ENCODE assay signal across 26 cellular contexts in genomic region chr14:32692441-32692840, GRCh38.
A peak's percentile ranks its signal among the peaks of the same experiment; 100 is the strongest.
DNase-seq lines count a peak whose midpoint lies in the region; ATAC-seq, FAIRE-seq and TF ChIP-seq lines count a peak whose summit lies in the region.
"Had no signal": no experiment of that assay in that cellular context is flagged by ENCODE, and none has a peak within 500 bp of the region (broad histone marks: within the 10 kb centered on the region; RNA-seq: fewer than 3 reads in every experiment).

No MANE protein-coding gene starts in this region.

- H3K27ac Mint-ChIP-seq in astrocyte (ENCODE audit: unreplicated experiment) (peak overlapping the region; percentile 90), nephron (peak overlapping the region; percentile 31 to 53 (median 33))
- H3K27ac Mint-ChIP-seq in CD8-positive, alpha-beta T cell = no peak overlapping the region

- H3K9me3 Mint-ChIP-seq in astrocyte (ENCODE audit: unreplicated experiment) (no peaks in the 10 kb centered on the region), nephron (no peaks in the 10 kb centered on the region)
- H3K9me3 Mint-ChIP-seq in CD8-positive, alpha-beta T cell = no peaks in the 10 kb centered on the region

- no peak for TF ChIP-seq CTCF in KMS-11 (conservative IDR thresholded peaks at IDR 0.05; ENCODE audit: low read depth, low read length)
- TF ChIP-seq CTCF in astrocyte (IDR thresholded peaks at IDR 0.05; ENCODE audit: insufficient read depth, low read depth, low read length) = no peak
- no peak for TF ChIP-seq CTCF in nephron (IDR thresholded peaks at IDR 0.05; ENCODE audit: unreplicated experiment in 3 of 3)
- no peak for TF ChIP-seq CTCF in CD8-positive, alpha-beta T cell (IDR thresholded peaks at IDR 0.05)

- H3K9me3 ChIP-seq in astrocyte (ENCODE audit: insufficient read depth, low read depth, low read length) = no peaks in the 10 kb centered on the region
- H3K9me3 ChIP-seq in CD8-positive, alpha-beta T cell (ENCODE audit: low read length) = no peaks in the 10 kb centered on the region
- H3K9me3 ChIP-seq: BLaER1, Peyer's patch had no signal

- H3K36me3 ChIP-seq in KMS-11 (ENCODE audit: insufficient read depth) (no peaks in the 10 kb centered on the region), astrocyte (ENCODE audit: insufficient read depth, low read length) (no peaks in the 10 kb centered on the region)
- H3K36me3 ChIP-seq in CD8-positive, alpha-beta T cell (ENCODE audit: insufficient read depth, low read length) = no peaks in the 10 kb centered on the region
- H3K36me3 ChIP-seq: BLaER1, Peyer's patch had no signal

- peak overlapping the region; percentile 92 for H3K27ac ChIP-seq in KMS-11
- H3K27ac ChIP-seq in astrocyte (ENCODE audit: low read depth, low read length) = peak overlapping the region; percentile 79
- H3K27ac ChIP-seq in CD8-positive, alpha-beta T cell (ENCODE audit: low read depth, low read length) = no peak overlapping the region
- H3K27ac ChIP-seq: 22Rv1, BLaER1, Peyer's patch had no signal

- H3K79me2 ChIP-seq in KMS-11 (ENCODE audit: insufficient read depth, low read depth) = no peaks in the 10 kb centered on the region
- H3K79me2 ChIP-seq in astrocyte (ENCODE audit: insufficient read depth, low read length) = no peaks in the 10 kb centered on the region

- no peak for FAIRE-seq in astrocyte (lab: Jason Lieb, UNC)
- FAIRE-seq: D721Med, GM12891, GM19239, H1 had no signal

- H3K4me2 ChIP-seq in KMS-11 = peak overlapping the region; percentile 100
- H3K4me2 ChIP-seq in astrocyte (ENCODE audit: low read length) = peak overlapping the region; percentile 68
- H3K4me2 ChIP-seq: BLaER1 had no signal

- H3K4me1 ChIP-seq in KMS-11 (ENCODE audit: low read depth, poor library complexity, severe bottlenecking) (peaks cover 74% of the 10 kb centered on the region), astrocyte (ENCODE audit: insufficient read depth, low read length) (peaks cover 21% of the 10 kb centered on the region)
- H3K4me1 ChIP-seq in CD8-positive, alpha-beta T cell (ENCODE audit: insufficient read depth, low read length) = no peaks in the 10 kb centered on the region
- H3K4me1 ChIP-seq: Peyer's patch had no signal

- DNase-seq in DMS79 treated with DMSO at 0.1 percent for 48 hours (lab: John Stamatoyannopoulos, UW) (peak; percentile 71), DMS79 (lab: John Stamatoyannopoulos, UW) (no peak), astrocyte (ENCODE audit: low read depth) (peak; percentile 46), posterior vena cava (ENCODE audit: low spot score) (no peak)
- DNase-seq in stimulated activated CD8-positive, alpha-beta memory T cell treated with anti-CD3 and anti-CD28 coated beads, Interleukin-4, amount 100 ng/mL, for 48 hours = no peak
- DNase-seq in CD8-positive, alpha-beta T cell = no peak
- DNase-seq: CD4-positive, CD25-positive, alpha-beta regulatory T cell; GF-D8; Karpas-422; MV-4-11; NCI-H1105; NCI-H1436 treated with DMSO at 0.1 percent for 48 hours; NCI-H187 treated with DMSO at 0.1 percent for 48 hours; NCI-H2227 treated with DMSO at 0.1 percent for 48 hours; NCI-H526 treated with DMSO at 0.1 percent for 48 hours; Peyer's patch; SHP77 treated with DMSO at 0.1 percent for 48 hours; SW 1271 had no signal

- H2AFZ ChIP-seq in KMS-11 (ENCODE audit: low read depth) = peak overlapping the region; percentile 26; the same call in 1 of the 2 replicates
- no peak overlapping the region for H2AFZ ChIP-seq in astrocyte (ENCODE audit: low read depth, low read length)

- POLR2A ChIA-PET in CD8-positive, alpha-beta T cell (lab: Charles Lee) = no interaction called here

- H3K36me3 Mint-ChIP-seq in astrocyte (ENCODE audit: low read depth, unreplicated experiment) (no peaks in the 10 kb centered on the region), nephron (ENCODE audit: low read depth) (no peaks in the 10 kb centered on the region)
- H3K36me3 Mint-ChIP-seq in CD8-positive, alpha-beta T cell = no peaks in the 10 kb centered on the region
- H3K36me3 Mint-ChIP-seq: CD4-positive, CD25-positive, alpha-beta regulatory T cell had no signal

- H3K9ac ChIP-seq in KMS-11 (peak overlapping the region; percentile 43), astrocyte (ENCODE audit: low read length) (peak overlapping the region; percentile 27)
- H3K9ac ChIP-seq: BLaER1 had no signal

- H3K27me3 ChIP-seq in KMS-11 (ENCODE audit: insufficient read depth, low read depth) (no peaks in the 10 kb centered on the region), astrocyte (ENCODE audit: insufficient read depth, low read length) (no peaks in the 10 kb centered on the region)
- H3K27me3 ChIP-seq in CD8-positive, alpha-beta T cell (ENCODE audit: insufficient read depth, low read length) = no peaks in the 10 kb centered on the region
- H3K27me3 ChIP-seq: BLaER1, Peyer's patch had no signal

- intact Hi-C loops in CD8-positive, alpha-beta T cell (cut with DNase I, micrococcal nuclease) = no loop called here
- intact Hi-C loops in posterior vena cava (cut with DNase I) = no loop called here

- H3K4me1 Mint-ChIP-seq in astrocyte (ENCODE audit: low read depth, unreplicated experiment) (peaks cover 27% of the 10 kb centered on the region), nephron (peaks cover 7% of the 10 kb centered on the region)
- H3K4me1 Mint-ChIP-seq in CD8-positive, alpha-beta T cell (ENCODE audit: low read depth) = no peaks in the 10 kb centered on the region

- no peak for ATAC-seq in CD8-positive, alpha-beta T cell

- CTCF ChIA-PET in CD8-positive, alpha-beta T cell (lab: Charles Lee) = no interaction called here

- H4K20me1 ChIP-seq in KMS-11 (ENCODE audit: insufficient read depth) (no peaks in the 10 kb centered on the region), astrocyte (ENCODE audit: insufficient read depth, low read length) (no peaks in the 10 kb centered on the region)
- H4K20me1 ChIP-seq: BLaER1 had no signal

- H3K4me3 ChIP-seq in KMS-11 (IDR thresholded peaks at IDR 0.05; ENCODE audit: insufficient read depth, low read depth, low read length) (no peak overlapping the region), astrocyte (ENCODE audit: insufficient read depth, low read depth, low read length) (no peak overlapping the region)
- no peak overlapping the region for H3K4me3 ChIP-seq in CD8-positive, alpha-beta T cell (ENCODE audit: low read depth, low read length)
- H3K4me3 ChIP-seq: BLaER1, Peyer's patch had no signal

- H3K4me3 Mint-ChIP-seq in astrocyte (ENCODE audit: unreplicated experiment) (no peak overlapping the region), nephron (no peak overlapping the region)
- H3K4me3 Mint-ChIP-seq in CD8-positive, alpha-beta T cell = no peak overlapping the region
- H3K4me3 Mint-ChIP-seq: CD4-positive, CD25-positive, alpha-beta regulatory T cell had no signal

- H3K27me3 Mint-ChIP-seq in astrocyte (ENCODE audit: low read depth, unreplicated experiment) (no peaks in the 10 kb centered on the region), nephron (ENCODE audit: low read depth) (no peaks in the 10 kb centered on the region)
- H3K27me3 Mint-ChIP-seq in CD8-positive, alpha-beta T cell (ENCODE audit: low read depth) = no peaks in the 10 kb centered on the region
- H3K27me3 Mint-ChIP-seq: CD4-positive, CD25-positive, alpha-beta regulatory T cell had no signal

Comparison
In these comparisons a context has a peak if more than half of its experiments do, and no peak if none do; other contexts are left out.
1. DNase-seq: peak in DMS79 treated with DMSO at 0.1 percent for 48 hours (single experiment) and astrocyte (single experiment); none in DMS79 (single experiment), stimulated activated CD8-positive, alpha-beta memory T cell treated with anti-CD3 and anti-CD28 coated beads, Interleukin-4, amount 100 ng/mL, for 48 hours (single experiment), CD8-positive, alpha-beta T cell (0 of 7) and posterior vena cava (single experiment).